8 cellular contexts compared by ENCODE assay signal in genomic region chr16:70428178-70428998, GRCh38. TPM values are rescaled to one million over a fixed set of nuclear protein-coding genes. Genes with fewer than 3 reads are reported as not detected.
DNase-seq lines count a peak whose midpoint lies in the region; ATAC-seq and TF ChIP-seq lines count a peak whose summit lies in the region.

No MANE protein-coding gene starts in this region.

- H3K27me3 ChIP-seq in colonic mucosa (no peaks in the 10 kb centered on the region), left lung (no peaks in the 10 kb centered on the region)

- peak overlapping the region; percentile 67 for H3K4me3 Mint-ChIP-seq in T-helper 17 cell

- H3K27me3 Mint-ChIP-seq in T-helper 17 cell = no peaks in the 10 kb centered on the region

- intact Hi-C loops in colonic mucosa (cut with DNase I) = no loop called here
- intact Hi-C loops in left lung (cut with DNase I) = no loop called here

- H3K9me3 ChIP-seq in T-helper 17 cell (ENCODE audit: control insufficient read depth, low read length, poor library complexity, severe bottlenecking) (no peaks in the 10 kb centered on the region), colonic mucosa (no peaks in the 10 kb centered on the region), left lung (no peaks in the 10 kb centered on the region)

- H3K4me1 ChIP-seq in colonic mucosa = peaks cover 32% of the 10 kb centered on the region
- H3K4me1 ChIP-seq in left lung = peaks cover 54 to 100% of the 10 kb centered on the region in 2 donors

- H3K9ac ChIP-seq in colonic mucosa (ENCODE audit: low read depth in 2 of 2, low read length in 2 of 2) = peak overlapping the region; percentile 13 to 81

- DNase-seq in AG08395 (ENCODE audit: low spot score) = peak; percentile 96
- peak; percentile 61 for DNase-seq in KG1 (lab: John Stamatoyannopoulos, UW)
- no peak for DNase-seq in T-helper 17 cell
- peak; percentile 96 for DNase-seq in colonic mucosa
- DNase-seq in left lung = peak; percentile 94 to 96
- peak; percentile 44 to 55 (median 47) for DNase-seq in stimulated activated CD4-positive, alpha-beta T cell treated with anti-CD3 and anti-CD28 coated beads, TNF-alpha, amount 100 ng/mL, for 48 hours (ENCODE audit: low read depth in 3 of 3)

- peaks cover 31% of the 10 kb centered on the region for H3K4me1 Mint-ChIP-seq in T-helper 17 cell

- H3K36me3 ChIP-seq in colonic mucosa = no peaks in the 10 kb centered on the region
- H3K36me3 ChIP-seq in left lung = peaks cover 0 to 6% of the 10 kb centered on the region in 2 donors

- ATAC-seq in GM18502 (IDR thresholded peaks at IDR 0.05; ENCODE audit: poor library complexity, unreplicated experiment) (peak; percentile 26), T-helper 17 cell (peak; percentile 22), left lung (peak; percentile 82), HG03175 (IDR thresholded peaks at IDR 0.05; ENCODE audit: unreplicated experiment) (no peak)

- TF ChIP-seq CTCF in colonic mucosa (IDR thresholded peaks at IDR 0.05) = no peak
- no peak for TF ChIP-seq CTCF in left lung (IDR thresholded peaks at IDR 0.05)

- peaks cover 3% of the 10 kb centered on the region for H3K36me3 Mint-ChIP-seq in T-helper 17 cell (ENCODE audit: low read depth)

- H3K27ac Mint-ChIP-seq in T-helper 17 cell = peak overlapping the region; percentile 92

- H3K4me3 ChIP-seq in colonic mucosa (no peak overlapping the region), left lung (no peak overlapping the region)

- H3K27ac ChIP-seq in colonic mucosa (peak overlapping the region; percentile 85), left lung (peak overlapping the region; percentile 85 to 95)

RNA-seq across cellular contexts. Expression of gene ST3GAL2, which starts 10.5 kb away (rescaled TPM):
- total RNA-seq in T-helper 17 cell (10 to 100 TPM; 11.8 to 14.4 TPM), colonic mucosa (1 to 10 TPM; 6.9 to 8.1 TPM), left lung (10 to 100 TPM; 28.7 to 35.1 TPM)

RNA-seq across cellular contexts. Expression of gene FCSK, which starts 26.0 kb away (rescaled TPM):
- total RNA-seq in T-helper 17 cell (10 to 100 TPM; 27.1 to 27.7 TPM), colonic mucosa (10 to 100 TPM; 31.3 to 38.8 TPM), left lung (10 to 100 TPM; 20.4 to 20.7 TPM)

Comparison
In these comparisons a context has a peak if more than half of its experiments do, and no peak if none do; other contexts are left out.
1. DNase-seq: peak in AG08395 (single experiment), KG1 (single experiment), colonic mucosa (single experiment), left lung (2 of 2) and stimulated activated CD4-positive, alpha-beta T cell treated with anti-CD3 and anti-CD28 coated beads, TNF-alpha, amount 100 ng/mL, for 48 hours (3 of 3); none in T-helper 17 cell (0 of 3).